ENCODE assay signal across 9 cellular contexts in genomic region chr20:44990957-44991356, GRCh38. TPM values are rescaled to one million over a fixed set of nuclear protein-coding genes. Genes with fewer than 3 reads are reported as not detected.
DNase-seq lines count a peak whose midpoint lies in the region; ATAC-seq and TF ChIP-seq lines count a peak whose summit lies in the region.
"Had no signal": no experiment of that assay in that cellular context is flagged by ENCODE, and none has a peak within 500 bp of the region (broad histone marks: within the 10 kb centered on the region; RNA-seq: fewer than 3 reads in every experiment).

No MANE protein-coding gene starts in this region.

- CTCF ChIA-PET in activated B cell treated with CpG ODN at 0.5 μM for 24 hours (lab: Charles Lee): no interaction called here

- no peaks in the 10 kb centered on the region for H3K9me3 Mint-ChIP-seq in activated T-cell treated with anti-CD3 and anti-CD28 coated beads, Interleukin-2, amount 50 U/mL, for 4 hours
- no peaks in the 10 kb centered on the region for H3K9me3 Mint-ChIP-seq in activated B cell treated with CpG ODN at 0.5 μM for 24 hours

- H3K27me3 Mint-ChIP-seq in activated T-cell treated with anti-CD3 and anti-CD28 coated beads, Interleukin-2, amount 50 U/mL, for 4 hours (ENCODE audit: low read depth): no peaks in the 10 kb centered on the region
- H3K27me3 Mint-ChIP-seq in activated B cell treated with CpG ODN at 0.5 μM for 24 hours: no peaks in the 10 kb centered on the region

- H3K9me3 ChIP-seq in prostate gland: no peaks in the 10 kb centered on the region

- TF ChIP-seq POLR2A in prostate gland (IDR thresholded peaks at IDR 0.05): no peak

- peak overlapping the region; percentile 79 for H3K4me3 Mint-ChIP-seq in activated T-cell treated with anti-CD3 and anti-CD28 coated beads, Interleukin-2, amount 50 U/mL, for 4 hours
- peak overlapping the region; percentile 68 for H3K4me3 Mint-ChIP-seq in activated B cell treated with CpG ODN at 0.5 μM for 24 hours

- peaks cover 0 to 4% of the 10 kb centered on the region in 2 donors for H3K36me3 ChIP-seq in prostate gland

- H3K27ac Mint-ChIP-seq in activated B cell treated with CpG ODN at 0.5 μM for 24 hours: peak overlapping the region; percentile 89

- TF ChIP-seq CTCF in activated B cell treated with CpG ODN at 0.5 μM for 24 hours (IDR thresholded peaks at IDR 0.05) (no peak), foreskin fibroblast (IDR thresholded peaks at IDR 0.05; ENCODE audit: low read depth, low read length) (no peak), prostate gland (IDR thresholded peaks at IDR 0.05) (no peak)

- H3K36me3 Mint-ChIP-seq in activated T-cell treated with anti-CD3 and anti-CD28 coated beads, Interleukin-2, amount 50 U/mL, for 4 hours (ENCODE audit: insufficient read depth): peaks cover 43% of the 10 kb centered on the region
- H3K36me3 Mint-ChIP-seq in activated B cell treated with CpG ODN at 0.5 μM for 24 hours (ENCODE audit: low read depth): peaks cover 79% of the 10 kb centered on the region

- DNase-seq in activated T-cell treated with anti-CD3 and anti-CD28 coated beads, Interleukin-2, amount 50 U/mL, for 4 hours: no peak
- DNase-seq in activated T-cell treated with anti-CD3 and anti-CD28 coated beads, Interleukin-2, amount 50 U/mL, for 1 hour: no peak
- DNase-seq in activated B cell treated with CpG ODN at 0.5 μM for 24 hours: no peak
- peak in 1 of 2 donors; percentile 30 for DNase-seq in foreskin fibroblast
- DNase-seq in prostate gland (ENCODE audit: low spot score): no peak
- no peak for DNase-seq in cortex of kidney (lab: John Stamatoyannopoulos, UW)
- DNase-seq: NCI-H146 had no signal

- H3K4me1 Mint-ChIP-seq in activated T-cell treated with anti-CD3 and anti-CD28 coated beads, Interleukin-2, amount 50 U/mL, for 4 hours (ENCODE audit: low read depth): peaks cover 74% of the 10 kb centered on the region
- H3K4me1 Mint-ChIP-seq in activated B cell treated with CpG ODN at 0.5 μM for 24 hours: peaks cover 70% of the 10 kb centered on the region

- ATAC-seq in activated T-cell treated with anti-CD3 and anti-CD28 coated beads, Interleukin-2, amount 50 U/mL, for 4 hours: peak; percentile 39 to 48
- ATAC-seq in activated B cell treated with CpG ODN at 0.5 μM for 24 hours (ENCODE audit: low read depth) (no peak), GM21529 (IDR thresholded peaks at IDR 0.05; ENCODE audit: unreplicated experiment) (no peak)

- H3K27ac ChIP-seq in temporal lobe (ENCODE audit: low read depth, low read length): peak overlapping the region; percentile 3
- no peak overlapping the region for H3K27ac ChIP-seq in prostate gland

- intact Hi-C loops in activated B cell treated with CpG ODN at 0.5 μM for 24 hours (cut with micrococcal nuclease) (loop anchor here (1.0 kb wide), 1 partner anchor 12 kb away; no protein-coding TSS in a partner anchor), prostate gland (cut with DNase I) (no loop called here)

- POLR2A ChIA-PET in activated B cell treated with CpG ODN at 0.5 μM for 24 hours (lab: Charles Lee): interaction anchor here (0.7 to 1.9 kb wide), 3 partner anchors 20 to 31 kb away, joined by 3 to 9 read pairs (median 6); partner anchors contain the start of gene TOMM34

- H3K4me1 ChIP-seq in prostate gland (replicated peaks): no peaks in the 10 kb centered on the region

- H3K4me3 ChIP-seq in foreskin fibroblast (ENCODE audit: low read depth in 1 of 2, low read length in 2 of 2): peak overlapping the region; percentile 28 to 46
- H3K4me3 ChIP-seq in prostate gland: no peak overlapping the region

- H3K27me3 ChIP-seq in prostate gland (replicated peaks; ENCODE audit: insufficient read depth): no peaks in the 10 kb centered on the region

RNA-seq across cellular contexts. Expression of gene STK4, which starts 24.6 kb away (rescaled TPM):
- 100 to 1,000 TPM; 134 to 157 (median 149) TPM for total RNA-seq in activated T-cell treated with anti-CD3 and anti-CD28 coated beads, Interleukin-2, amount 50 U/mL, for 4 hours
- 219 and 245 TPM in 2 replicates for total RNA-seq in activated B cell treated with CpG ODN at 0.5 μM for 24 hours
- total RNA-seq in temporal lobe: 27.0 TPM
- total RNA-seq in prostate gland: 10 to 100 TPM; 14.4 to 35.1 TPM

RNA-seq across cellular contexts. Expression of gene TOMM34, which starts 30.8 kb away (rescaled TPM):
- total RNA-seq in activated T-cell treated with anti-CD3 and anti-CD28 coated beads, Interleukin-2, amount 50 U/mL, for 4 hours: 10 to 100 TPM; 70.8 to 76.6 (median 71.6) TPM
- total RNA-seq in activated B cell treated with CpG ODN at 0.5 μM for 24 hours: 18.2 and 22.7 TPM in 2 replicates
- total RNA-seq in temporal lobe: 4.2 TPM
- 100 to 1,000 TPM in 1 of 2 donors, 10 to 100 TPM in 1; 24.4 to 163 TPM for total RNA-seq in prostate gland

Comparison
In these comparisons a context has a peak if more than half of its experiments do, and no peak if none do; other contexts are left out.
1. ATAC-seq: peak in activated T-cell treated with anti-CD3 and anti-CD28 coated beads, Interleukin-2, amount 50 U/mL, for 4 hours (2 of 2); none in activated B cell treated with CpG ODN at 0.5 μM for 24 hours (single experiment) and GM21529 (single experiment).
2. H3K4me3 ChIP-seq: peak in foreskin fibroblast (2 of 2); none in prostate gland (0 of 2).